In the genomic region with DNA sequence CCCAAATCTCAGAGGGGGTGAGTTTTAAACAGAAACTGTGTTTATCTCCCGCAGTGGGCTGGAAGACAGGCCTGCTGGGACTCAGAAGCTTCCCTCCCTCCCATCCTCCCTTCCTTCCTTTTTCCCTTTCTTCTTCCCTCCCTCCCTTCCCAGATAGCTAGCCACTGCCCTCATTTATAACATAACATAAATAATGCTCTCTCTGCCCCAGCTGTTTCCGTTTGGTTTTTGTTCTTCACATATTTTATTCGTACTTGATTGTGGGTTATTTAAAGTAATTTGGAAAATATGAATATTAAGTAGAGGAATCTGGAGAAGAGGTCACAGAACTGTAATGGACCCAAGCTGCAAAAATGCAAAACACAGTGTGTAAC, we compare ENCODE assay signal across 11 cellular contexts.
DNase-seq lines count a peak whose midpoint lies in the region; ATAC-seq and TF ChIP-seq lines count a peak whose summit lies in the region.
"Had no signal": no experiment of that assay in that cellular context is flagged by ENCODE, and none has a peak within 500 bp of the region (broad histone marks: within the 10 kb centered on the region; RNA-seq: fewer than 3 reads in every experiment).

No MANE protein-coding gene starts in this region.

- peak overlapping the region; percentile 57 for H3K4me3 Mint-ChIP-seq in T-helper 2 cell treated with Interferon-gamma antibody and Interleukin-4, amounts not matched to agents 5 μg/mL and 100 μg/mL, for 36 hours
- H3K4me3 Mint-ChIP-seq in type B pancreatic cell: peak overlapping the region; percentile 0

- no peak overlapping the region for H3K27ac Mint-ChIP-seq in T-helper 2 cell treated with Interferon-gamma antibody and Interleukin-4, amounts not matched to agents 5 μg/mL and 100 μg/mL, for 36 hours
- peak overlapping the region; percentile 80 for H3K27ac Mint-ChIP-seq in type B pancreatic cell

- ATAC-seq in esophagus mucosa: no peak

- peaks cover 42% of the 10 kb centered on the region for H3K4me1 Mint-ChIP-seq in T-helper 2 cell treated with Interferon-gamma antibody and Interleukin-4, amounts not matched to agents 5 μg/mL and 100 μg/mL, for 36 hours (ENCODE audit: low read depth)
- H3K4me1 Mint-ChIP-seq in type B pancreatic cell (ENCODE audit: unreplicated experiment): peaks cover 60% of the 10 kb centered on the region

- H3K27ac ChIP-seq in coronary artery (peak overlapping the region in 1 of 2 donors; percentile 57), muscle layer of duodenum (ENCODE audit: low read length) (peak overlapping the region; percentile 78)
- H3K27ac ChIP-seq: 22Rv1 had no signal

- H3K27me3 Mint-ChIP-seq in T-helper 2 cell treated with Interferon-gamma antibody and Interleukin-4, amounts not matched to agents 5 μg/mL and 100 μg/mL, for 36 hours (ENCODE audit: low read depth): peaks cover 36% of the 10 kb centered on the region
- no peaks in the 10 kb centered on the region for H3K27me3 Mint-ChIP-seq in type B pancreatic cell

- no peaks in the 10 kb centered on the region for H3K27me3 ChIP-seq in muscle layer of duodenum (ENCODE audit: low read depth, low read length)

- DNase-seq in T-helper 2 cell treated with Interferon-gamma antibody and Interleukin-4, amounts not matched to agents 5 μg/mL and 100 μg/mL, for 36 hours (ENCODE audit: low spot score): no peak
- DNase-seq in T-helper 2 cell (no peak), coronary artery (ENCODE audit: low spot score) (no peak), type B pancreatic cell (ENCODE audit: extremely low spot score, unreplicated experiment) (no peak), NCI-H1436 treated with DMSO at 0.1 percent for 48 hours (lab: John Stamatoyannopoulos, UW) (no peak), NCI-H82 (lab: John Stamatoyannopoulos, UW) (no peak)
- DNase-seq: activated CD8-positive, alpha-beta memory T cell treated with anti-CD3 and anti-CD28 coated beads for 24 hours; NCI-H1436 had no signal

- no peaks in the 10 kb centered on the region for H3K9me3 ChIP-seq in muscle layer of duodenum (ENCODE audit: control insufficient read depth in 1 of 2, low read length in 2 of 2)

- peaks cover 24 to 45% of the 10 kb centered on the region in 2 donors for H3K4me1 ChIP-seq in muscle layer of duodenum (ENCODE audit: control insufficient read depth in 1 of 2, insufficient read depth in 2 of 2, low read length in 2 of 2)

- H3K36me3 ChIP-seq in muscle layer of duodenum (ENCODE audit: control insufficient read depth in 1 of 2, insufficient read depth in 2 of 2, low read length in 2 of 2): no peaks in the 10 kb centered on the region

- H3K4me3 ChIP-seq in coronary artery (peak overlapping the region; percentile 60), muscle layer of duodenum (ENCODE audit: low read depth in 1 of 2, low read length in 2 of 2) (peak overlapping the region; percentile 20 to 28)

- TF ChIP-seq CTCF in coronary artery (IDR thresholded peaks at IDR 0.05) (no peak), type B pancreatic cell (conservative IDR thresholded peaks at IDR 0.05) (no peak)

- H3K36me3 Mint-ChIP-seq in T-helper 2 cell treated with Interferon-gamma antibody and Interleukin-4, amounts not matched to agents 5 μg/mL and 100 μg/mL, for 36 hours (ENCODE audit: low read depth): no peaks in the 10 kb centered on the region
- peaks cover 9% of the 10 kb centered on the region for H3K36me3 Mint-ChIP-seq in type B pancreatic cell

- H3K9me3 Mint-ChIP-seq in T-helper 2 cell treated with Interferon-gamma antibody and Interleukin-4, amounts not matched to agents 5 μg/mL and 100 μg/mL, for 36 hours: no peaks in the 10 kb centered on the region
- no peaks in the 10 kb centered on the region for H3K9me3 Mint-ChIP-seq in type B pancreatic cell
